19 cellular contexts compared by ENCODE assay signal in genomic region chr13:21348771-21349170, GRCh38.
DNase-seq lines count a peak whose midpoint lies in the region; ATAC-seq and TF ChIP-seq lines count a peak whose summit lies in the region.
"Had no signal": no experiment of that assay in that cellular context is flagged by ENCODE, and none has a peak within 500 bp of the region (broad histone marks: within the 10 kb centered on the region; RNA-seq: fewer than 3 reads in every experiment).

No MANE protein-coding gene starts in this region.

- peak; percentile 22 for DNase-seq in Ammon's horn (ENCODE audit: low spot score)
- peak; percentile 89 for DNase-seq in GF-D8 (lab: John Stamatoyannopoulos, UW)
- peak; percentile 35 for DNase-seq in OCI-M1 (lab: John Stamatoyannopoulos, UW)
- peak; percentile 10 for DNase-seq in fibroblast of villous mesenchyme (ENCODE audit: low read depth)
- no peak for DNase-seq in SW 1271 (lab: John Stamatoyannopoulos, UW)
- no peak for DNase-seq in dermis blood vessel endothelial cell
- DNase-seq: ACHN; BE2C; CD8-positive, alpha-beta T cell; DMS79; MM.1S; NCI-H1417; NCI-H187 treated with DMSO at 0.1 percent for 48 hours; NCI-H2171; NCI-H446; NK-92 treated with Interleukin-12 subunit alpha and Interleukin-12 subunit beta, amount 100 ng/mL, for 24 hours; SK-N-SH had no signal

- no peak for ATAC-seq in GM21526 (IDR thresholded peaks at IDR 0.05; ENCODE audit: low FRiP score, unreplicated experiment)
- ATAC-seq: CD8-positive, alpha-beta T cell had no signal

- H3K4me3 ChIP-seq in fibroblast of villous mesenchyme (ENCODE audit: low read depth, low read length), result no peak overlapping the region
- H3K4me3 ChIP-seq: GM23338 had no signal

- TF ChIP-seq CTCF in fibroblast of villous mesenchyme (IDR thresholded peaks at IDR 0.05; ENCODE audit: insufficient read depth, low read depth, low read length), result no peak

Comparison
In these comparisons a context has a peak if more than half of its experiments do, and no peak if none do; other contexts are left out.
1. DNase-seq: peak in Ammon's horn (single experiment), GF-D8 (single experiment), OCI-M1 (single experiment) and fibroblast of villous mesenchyme (single experiment); none in SW 1271 (0 of 2) and dermis blood vessel endothelial cell (single experiment).